19 cellular contexts compared by ENCODE assay signal in the genomic region with DNA sequence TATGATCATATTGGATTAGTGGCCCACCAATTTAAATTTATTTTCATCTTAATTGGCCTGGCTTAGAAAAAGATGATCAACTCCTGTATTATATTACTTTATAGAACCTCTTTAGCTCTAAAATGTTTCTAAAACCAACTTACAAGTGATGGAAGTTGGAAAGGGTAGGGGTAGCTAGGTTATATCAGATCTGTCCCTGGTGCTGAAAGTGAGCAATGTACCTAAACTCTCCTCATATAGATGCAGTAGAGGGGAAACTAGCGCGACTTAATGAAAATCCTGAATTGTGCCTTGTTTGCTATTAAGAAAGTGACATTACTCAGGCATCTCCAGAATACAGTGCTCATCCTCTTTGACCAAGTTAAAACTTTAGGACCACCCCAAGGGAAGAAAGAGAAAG. TPM values are rescaled to one million over a fixed set of nuclear protein-coding genes. Genes with fewer than 3 reads are reported as not detected.
A peak's percentile ranks its signal among the peaks of the same experiment; 100 is the strongest.
DNase-seq lines count a peak whose midpoint lies in the region; ATAC-seq, FAIRE-seq and TF ChIP-seq lines count a peak whose summit lies in the region.
"Had no signal": no experiment of that assay in that cellular context is flagged by ENCODE, and none has a peak within 500 bp of the region (broad histone marks: within the 10 kb centered on the region; RNA-seq: fewer than 3 reads in every experiment).

No MANE protein-coding gene starts in this region.

- peaks cover 5% of the 10 kb centered on the region for H3K27me3 ChIP-seq in astrocyte (ENCODE audit: insufficient read depth, low read length)
- H3K27me3 ChIP-seq in heart right ventricle: peaks cover 0 to 52% (median 0%) of the 10 kb centered on the region in 7 donors

- no peak overlapping the region for H3K4me3 Mint-ChIP-seq in astrocyte (ENCODE audit: unreplicated experiment)
- no peak overlapping the region for H3K4me3 Mint-ChIP-seq in activated CD8-positive, alpha-beta T cell treated with anti-CD3 and anti-CD28 coated beads for 36 hours
- H3K4me3 Mint-ChIP-seq: CD8-positive, alpha-beta memory T cell had no signal

- no peaks in the 10 kb centered on the region for H3K36me3 ChIP-seq in astrocyte (ENCODE audit: insufficient read depth, low read length)
- no peaks in the 10 kb centered on the region for H3K36me3 ChIP-seq in heart right ventricle
- H3K36me3 ChIP-seq: BLaER1 treated with 17β-estradiol and CSF1 and Interleukin-3, amounts not matched to agents 10 nM and 100 nM; MG63 had no signal

- CTCF ChIA-PET in A549 (lab: Yijun Ruan, JAX): no interaction called here
- CTCF ChIA-PET in activated CD8-positive, alpha-beta T cell treated with anti-CD3 and anti-CD28 coated beads for 36 hours (lab: Charles Lee): no interaction called here

- POLR2A ChIA-PET in A549 (lab: Yijun Ruan, JAX): no interaction called here
- POLR2A ChIA-PET in activated CD8-positive, alpha-beta T cell treated with anti-CD3 and anti-CD28 coated beads for 36 hours (lab: Charles Lee): no interaction called here

- WGBS in A549 (ENCODE audit: missing lambda C conversion rate): 98% methylated on average over 2 of the region's 2 CpGs
- WGBS in heart right ventricle, 2 donors: 61 to 64% methylated on average over 2 of the region's 2 CpGs

- H2AFZ ChIP-seq in astrocyte (ENCODE audit: low read depth, low read length): no peak overlapping the region

- H3K27ac ChIP-seq in A549 (no peak overlapping the region), astrocyte (ENCODE audit: low read depth, low read length) (no peak overlapping the region), heart right ventricle (no peak overlapping the region)
- H3K27ac ChIP-seq: BLaER1 treated with 17β-estradiol and CSF1 and Interleukin-3, amounts not matched to agents 10 nM and 100 nM; SK-N-MC had no signal

- DNase-seq in A549 (ENCODE audit: low read depth in 1 of 2, low spot score in 1 of 2) (no peak), HTR-8/SVneo (ENCODE audit: insufficient read length, low spot score) (no peak), astrocyte (ENCODE audit: low read depth) (no peak), iPS-NIHi11 (ENCODE audit: low spot score) (peak; percentile 18), OCI-M2 (lab: John Stamatoyannopoulos, UW; ENCODE audit: unreplicated experiment) (no peak), EL (no peak), heart right ventricle (no peak)
- no peak for DNase-seq in activated CD8-positive, alpha-beta T cell treated with anti-CD3 and anti-CD28 coated beads for 36 hours
- DNase-seq: CD8-positive, alpha-beta memory T cell; DMS79; MG63; NCI-H1092; NCI-H1436 treated with DMSO at 0.1 percent for 48 hours; NCI-H2081 treated with DMSO at 0.1 percent for 48 hours; NCI-H446 treated with DMSO at 0.1 percent for 48 hours; NCI-H69; SHP77 had no signal

- TF ChIP-seq EP300 in A549 (IDR thresholded peaks at IDR 0.05): no peak

- H3K9me3 ChIP-seq in A549: no peaks in the 10 kb centered on the region
- H3K9me3 ChIP-seq in astrocyte (ENCODE audit: insufficient read depth, low read depth, low read length): no peaks in the 10 kb centered on the region
- H3K9me3 ChIP-seq in heart right ventricle: no peaks in the 10 kb centered on the region
- H3K9me3 ChIP-seq: MG63 had no signal

- intact Hi-C loops in activated CD8-positive, alpha-beta T cell treated with anti-CD3 and anti-CD28 coated beads for 36 hours (cut with micrococcal nuclease): no loop called here
- intact Hi-C loops in heart right ventricle (cut with DNase I): no loop called here

- H3K4me1 ChIP-seq in A549 (no peaks in the 10 kb centered on the region), astrocyte (ENCODE audit: insufficient read depth, low read length) (no peaks in the 10 kb centered on the region), heart right ventricle (peaks cover 0 to 3% (median 0%) of the 10 kb centered on the region in 9 donors)
- H3K4me1 ChIP-seq: BLaER1 treated with 17β-estradiol and CSF1 and Interleukin-3, amounts not matched to agents 10 nM and 100 nM had no signal

- no peak overlapping the region for H3K9ac ChIP-seq in astrocyte (ENCODE audit: low read length)
- H3K9ac ChIP-seq: BLaER1 treated with 17β-estradiol and CSF1 and Interleukin-3, amounts not matched to agents 10 nM and 100 nM had no signal

- no peak for TF ChIP-seq CTCF in A549 (IDR thresholded peaks at IDR 0.05)
- no peak for TF ChIP-seq CTCF in astrocyte (IDR thresholded peaks at IDR 0.05; ENCODE audit: insufficient read depth, low read depth, low read length)
- TF ChIP-seq CTCF in activated CD8-positive, alpha-beta T cell treated with anti-CD3 and anti-CD28 coated beads for 36 hours (IDR thresholded peaks at IDR 0.05): no peak
- no peak for TF ChIP-seq CTCF in heart right ventricle (IDR thresholded peaks at IDR 0.05)

- ATAC-seq in A549 (no peak), heart right ventricle (no peak)
- ATAC-seq in activated CD8-positive, alpha-beta T cell treated with anti-CD3 and anti-CD28 coated beads for 36 hours: no peak

- FAIRE-seq in A549 (lab: Jason Lieb, UNC): peak; percentile 70
- FAIRE-seq in HTR-8/SVneo (lab: Jason Lieb, UNC): peak; percentile 66
- FAIRE-seq in astrocyte (lab: Jason Lieb, UNC): peak; percentile 17

- H3K9me3 Mint-ChIP-seq in astrocyte (ENCODE audit: unreplicated experiment): no peaks in the 10 kb centered on the region
- no peaks in the 10 kb centered on the region for H3K9me3 Mint-ChIP-seq in activated CD8-positive, alpha-beta T cell treated with anti-CD3 and anti-CD28 coated beads for 36 hours

- H3K4me1 Mint-ChIP-seq in astrocyte (ENCODE audit: low read depth, unreplicated experiment): peaks cover 4% of the 10 kb centered on the region
- H3K4me1 Mint-ChIP-seq in activated CD8-positive, alpha-beta T cell treated with anti-CD3 and anti-CD28 coated beads for 36 hours (ENCODE audit: low read depth): peaks cover under 1% of the 10 kb centered on the region

- no peaks in the 10 kb centered on the region for H3K36me3 Mint-ChIP-seq in astrocyte (ENCODE audit: low read depth, unreplicated experiment)
- H3K36me3 Mint-ChIP-seq in activated CD8-positive, alpha-beta T cell treated with anti-CD3 and anti-CD28 coated beads for 36 hours (ENCODE audit: low read depth): no peaks in the 10 kb centered on the region
- H3K36me3 Mint-ChIP-seq: CD8-positive, alpha-beta memory T cell had no signal

- no peaks in the 10 kb centered on the region for H4K20me1 ChIP-seq in astrocyte (ENCODE audit: insufficient read depth, low read length)
- H4K20me1 ChIP-seq: BLaER1 treated with 17β-estradiol and CSF1 and Interleukin-3, amounts not matched to agents 10 nM and 100 nM had no signal

- H3K4me3 ChIP-seq in A549: no peak overlapping the region
- no peak overlapping the region for H3K4me3 ChIP-seq in astrocyte (ENCODE audit: insufficient read depth, low read depth, low read length)
- H3K4me3 ChIP-seq in heart right ventricle: no peak overlapping the region
- H3K4me3 ChIP-seq: BLaER1 treated with 17β-estradiol and CSF1 and Interleukin-3, amounts not matched to agents 10 nM and 100 nM; MG63; SK-N-MC had no signal

- no peak for TF ChIP-seq RAD21 in A549 (conservative IDR thresholded peaks at IDR 0.05 in 1 of 2, IDR thresholded peaks at IDR 0.05 in 1 of 2)

- peaks cover 22% of the 10 kb centered on the region for H3K27me3 Mint-ChIP-seq in astrocyte (ENCODE audit: low read depth, unreplicated experiment)
- peaks cover 11% of the 10 kb centered on the region for H3K27me3 Mint-ChIP-seq in activated CD8-positive, alpha-beta T cell treated with anti-CD3 and anti-CD28 coated beads for 36 hours

- H3K4me2 ChIP-seq in A549 (no peak overlapping the region), astrocyte (ENCODE audit: low read length) (no peak overlapping the region)
- H3K4me2 ChIP-seq: BLaER1 treated with 17β-estradiol and CSF1 and Interleukin-3, amounts not matched to agents 10 nM and 100 nM had no signal

- no peak for TF ChIP-seq POLR2A in A549 (IDR thresholded peaks at IDR 0.05; ENCODE audit: low read length)

- no peaks in the 10 kb centered on the region for H3K79me2 ChIP-seq in astrocyte (ENCODE audit: insufficient read depth, low read length)

- H3K27ac Mint-ChIP-seq in astrocyte (ENCODE audit: unreplicated experiment): no peak overlapping the region
- no peak overlapping the region for H3K27ac Mint-ChIP-seq in activated CD8-positive, alpha-beta T cell treated with anti-CD3 and anti-CD28 coated beads for 36 hours
- H3K27ac Mint-ChIP-seq: CD8-positive, alpha-beta memory T cell had no signal

TF ChIP-seq in A549, 52 proteins besides CTCF, POLR2A, EP300 and RAD21 (continues in another document):
- TF ChIP-seq, protein P1, sequence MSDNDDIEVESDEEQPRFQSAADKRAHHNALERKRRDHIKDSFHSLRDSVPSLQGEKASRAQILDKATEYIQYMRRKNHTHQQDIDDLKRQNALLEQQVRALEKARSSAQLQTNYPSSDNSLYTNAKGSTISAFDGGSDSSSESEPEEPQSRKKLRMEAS (IDR thresholded peaks at IDR 0.05): no peak

RNA-seq across cellular contexts. Expression of a gene that starts 7.5 kb away (rescaled TPM):
- not detected in 2 replicates for polyA plus RNA-seq in A549 (2011; rRNA removed)
- not detected in 2 replicates for polyA plus RNA-seq in A549 (2012; cell fraction: cytosol; rRNA removed)
- not detected in 2 replicates for polyA plus RNA-seq in A549 (2012; cell fraction: nucleus; rRNA removed)
- polyA plus RNA-seq in A549 (2017; fragmentation: RNase III; extraction: RNeasy Plus Mini Kit Qiagen cat#74134 plus additional on column Dnase treatment): not detected in 3 replicates
- polyA minus RNA-seq in A549 (2011; rRNA and poly(A)+ RNA removed): not detected in 2 replicates
- total RNA-seq in astrocyte: 0.05 and 0.14 TPM in 2 replicates
- not detected for total RNA-seq in activated CD8-positive, alpha-beta T cell treated with anti-CD3 and anti-CD28 coated beads for 36 hours
- under 1 TPM in 8 of 10 donors, not detected in 2; 0.02 to 0.28 (median 0.04) TPM for total RNA-seq in heart right ventricle
- under 1 TPM; under 0.01 to 0.01 TPM for polyA plus RNA-seq in heart right ventricle
- total RNA-seq: CD8-positive, alpha-beta memory T cell had no signal
- polyA plus RNA-seq: CD8-positive, alpha-beta memory T cell had no signal
